Comparison of ENCODE assay signal across 12 cellular contexts in the genomic region with DNA sequence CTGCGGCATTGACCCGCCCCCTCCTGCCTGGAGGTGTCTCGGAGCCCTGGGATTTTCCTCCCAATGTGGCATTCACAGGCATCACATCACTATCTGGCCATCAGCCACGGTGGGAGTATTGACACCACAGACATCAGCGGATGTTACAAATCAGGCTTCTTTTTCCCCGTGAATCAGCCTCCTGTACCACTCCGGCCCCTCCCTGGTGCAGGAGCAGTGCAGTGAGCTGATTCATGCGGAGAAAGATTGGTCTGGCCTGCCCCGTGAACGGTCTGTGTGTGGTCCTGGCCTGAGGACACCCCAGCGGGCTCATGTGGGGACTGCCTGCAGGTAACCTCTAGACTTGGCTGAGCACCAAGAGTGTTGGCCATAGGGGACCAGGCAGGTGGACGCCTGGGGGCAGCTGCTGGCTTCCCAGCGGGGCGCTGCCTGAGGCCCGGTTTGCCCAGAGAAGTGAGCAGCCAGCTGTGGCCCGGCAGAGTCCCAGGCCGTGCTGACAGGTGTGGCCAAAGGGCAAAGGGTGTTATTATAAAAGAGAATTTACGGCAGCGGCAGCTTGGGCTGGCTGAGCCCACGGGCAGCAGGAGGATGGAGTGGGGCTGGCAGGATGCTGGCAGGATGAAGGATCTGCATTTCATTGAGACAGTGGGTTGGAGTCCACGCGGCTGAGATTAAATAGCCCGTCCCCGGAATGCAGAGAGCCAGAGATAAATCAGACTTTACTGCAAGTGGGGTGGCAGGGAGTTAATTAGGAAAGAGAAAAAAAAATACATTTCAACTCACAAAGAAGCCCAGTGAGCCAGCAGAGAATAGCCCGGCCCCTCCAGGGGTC. TPM values are rescaled to one million over a fixed set of nuclear protein-coding genes. Genes with fewer than 3 reads are reported as not detected.
DNase-seq lines count a peak whose midpoint lies in the region; ATAC-seq, FAIRE-seq and TF ChIP-seq lines count a peak whose summit lies in the region.
"Had no signal": no experiment of that assay in that cellular context is flagged by ENCODE, and none has a peak within 500 bp of the region (broad histone marks: within the 10 kb centered on the region; RNA-seq: fewer than 3 reads in every experiment).

No MANE protein-coding gene starts in this region.

- H3K27me3 Mint-ChIP-seq in activated naive CD4-positive, alpha-beta T cell treated with anti-CD3 and anti-CD28 coated beads, Interleukin-2, amount 50 U/mL, for 24 hours, result no peaks in the 10 kb centered on the region
- H3K27me3 Mint-ChIP-seq in activated naive CD4-positive, alpha-beta T cell treated with anti-CD3 and anti-CD28 coated beads for 36 hours (ENCODE audit: low read depth), result no peaks in the 10 kb centered on the region

- peaks cover 37% of the 10 kb centered on the region for H3K4me1 ChIP-seq in SJSA1 (replicated peaks)
- peaks cover 9% of the 10 kb centered on the region for H3K4me1 ChIP-seq in foreskin keratinocyte

- H3K9me3 Mint-ChIP-seq in activated naive CD4-positive, alpha-beta T cell treated with anti-CD3 and anti-CD28 coated beads, Interleukin-2, amount 50 U/mL, for 24 hours, result no peaks in the 10 kb centered on the region
- no peaks in the 10 kb centered on the region for H3K9me3 Mint-ChIP-seq in activated naive CD4-positive, alpha-beta T cell treated with anti-CD3 and anti-CD28 coated beads for 36 hours
- H3K9me3 Mint-ChIP-seq: activated T-helper 1 cell treated with anti-CD3 and anti-CD28 coated beads, Interleukin-12 subunit alpha, Interleukin-12 subunit beta, Interleukin-2, Interleukin-4 antibody, amounts not matched to agents 30 ng/mL and 10 ng/mL and 1 ng/mL, durations not matched to agents 14 hours and 24 hours and 36 hours had no signal

- no peak for DNase-seq in activated naive CD4-positive, alpha-beta T cell treated with anti-CD3 and anti-CD28 coated beads for 36 hours
- DNase-seq in SJSA1 (ENCODE audit: low read depth in 1 of 2, low spot score in 2 of 2) (peak; percentile 76 to 87), foreskin keratinocyte (peak; percentile 86 to 93), urothelium cell line (ENCODE audit: low spot score) (peak; percentile 98), NCI-H1048 (lab: John Stamatoyannopoulos, UW) (no peak)
- DNase-seq: effector CD4-positive, alpha-beta T cell; upper lobe of left lung had no signal

- H3K4me3 Mint-ChIP-seq in activated naive CD4-positive, alpha-beta T cell treated with anti-CD3 and anti-CD28 coated beads, Interleukin-2, amount 50 U/mL, for 24 hours, result no peak overlapping the region
- H3K4me3 Mint-ChIP-seq in activated naive CD4-positive, alpha-beta T cell treated with anti-CD3 and anti-CD28 coated beads for 36 hours, result no peak overlapping the region

- ATAC-seq in foreskin keratinocyte (peak; percentile 80), HG02973 (IDR thresholded peaks at IDR 0.05; ENCODE audit: unreplicated experiment) (no peak), GM21717 (IDR thresholded peaks at IDR 0.05; ENCODE audit: unreplicated experiment) (no peak)

- H3K36me3 ChIP-seq in SJSA1, result no peaks in the 10 kb centered on the region
- H3K36me3 ChIP-seq: upper lobe of left lung had no signal

- H3K27ac Mint-ChIP-seq in activated naive CD4-positive, alpha-beta T cell treated with anti-CD3 and anti-CD28 coated beads, Interleukin-2, amount 50 U/mL, for 24 hours, result peak overlapping the region; percentile 46
- H3K27ac Mint-ChIP-seq in activated naive CD4-positive, alpha-beta T cell treated with anti-CD3 and anti-CD28 coated beads for 36 hours, result no peak overlapping the region

- CTCF ChIA-PET in activated naive CD4-positive, alpha-beta T cell treated with anti-CD3 and anti-CD28 coated beads for 36 hours (lab: Charles Lee), result interaction anchor here (1.5 kb wide), 1 partner anchor 11 kb away, joined by 3 read pairs; no protein-coding TSS in a partner anchor

- H3K27ac ChIP-seq in SJSA1, result peak overlapping the region; percentile 26
- peak overlapping the region; percentile 55 for H3K27ac ChIP-seq in foreskin keratinocyte
- H3K27ac ChIP-seq: upper lobe of left lung had no signal

- H3K9me3 ChIP-seq in SJSA1 (replicated peaks), result no peaks in the 10 kb centered on the region
- H3K9me3 ChIP-seq: upper lobe of left lung had no signal

- H3K27me3 ChIP-seq in SJSA1 (replicated peaks) (no peaks in the 10 kb centered on the region), foreskin keratinocyte (no peaks in the 10 kb centered on the region)
- H3K27me3 ChIP-seq: upper lobe of left lung had no signal

- peak; percentile 100 for FAIRE-seq in urothelium cell line (lab: Jason Lieb, UNC)
- FAIRE-seq: TTC549 had no signal

- no peaks in the 10 kb centered on the region for H3K36me3 Mint-ChIP-seq in activated naive CD4-positive, alpha-beta T cell treated with anti-CD3 and anti-CD28 coated beads, Interleukin-2, amount 50 U/mL, for 24 hours
- H3K36me3 Mint-ChIP-seq in activated naive CD4-positive, alpha-beta T cell treated with anti-CD3 and anti-CD28 coated beads for 36 hours (ENCODE audit: low read depth), result no peaks in the 10 kb centered on the region

- TF ChIP-seq CTCF in foreskin keratinocyte (conservative IDR thresholded peaks at IDR 0.05), result no peak

- intact Hi-C loops in activated naive CD4-positive, alpha-beta T cell treated with anti-CD3 and anti-CD28 coated beads for 36 hours (cut with micrococcal nuclease), result no loop called here

- no peak overlapping the region for H3K4me3 ChIP-seq in SJSA1
- H3K4me3 ChIP-seq: upper lobe of left lung had no signal

- H3K4me1 Mint-ChIP-seq in activated naive CD4-positive, alpha-beta T cell treated with anti-CD3 and anti-CD28 coated beads, Interleukin-2, amount 50 U/mL, for 24 hours, result peaks cover 49% of the 10 kb centered on the region
- H3K4me1 Mint-ChIP-seq in activated naive CD4-positive, alpha-beta T cell treated with anti-CD3 and anti-CD28 coated beads for 36 hours (ENCODE audit: low read depth), result peaks cover 55% of the 10 kb centered on the region

RNA-seq across cellular contexts. Expression of a gene that starts 32.1 kb away (rescaled TPM):
- total RNA-seq in activated naive CD4-positive, alpha-beta T cell treated with anti-CD3 and anti-CD28 coated beads for 36 hours, result 10 to 100 TPM; 14.1 to 15.0 TPM
- 16.3 and 31.2 TPM in 2 replicates for total RNA-seq in SJSA1 (2014; rRNA removed; shearing (Covaris generic))
- total RNA-seq in foreskin keratinocyte, result 25.1 and 27.7 TPM in 2 replicates
- polyA plus RNA-seq in foreskin keratinocyte, result 20.2 and 22.5 TPM in 2 replicates

Comparison
In these comparisons a context has a peak if more than half of its experiments do, and no peak if none do; other contexts are left out.
1. DNase-seq: peak in SJSA1 (2 of 2), foreskin keratinocyte (2 of 2) and urothelium cell line (single experiment); none in activated naive CD4-positive, alpha-beta T cell treated with anti-CD3 and anti-CD28 coated beads for 36 hours (single experiment) and NCI-H1048 (single experiment).